ENCODE assay signal across 12 cellular contexts in the genomic region with DNA sequence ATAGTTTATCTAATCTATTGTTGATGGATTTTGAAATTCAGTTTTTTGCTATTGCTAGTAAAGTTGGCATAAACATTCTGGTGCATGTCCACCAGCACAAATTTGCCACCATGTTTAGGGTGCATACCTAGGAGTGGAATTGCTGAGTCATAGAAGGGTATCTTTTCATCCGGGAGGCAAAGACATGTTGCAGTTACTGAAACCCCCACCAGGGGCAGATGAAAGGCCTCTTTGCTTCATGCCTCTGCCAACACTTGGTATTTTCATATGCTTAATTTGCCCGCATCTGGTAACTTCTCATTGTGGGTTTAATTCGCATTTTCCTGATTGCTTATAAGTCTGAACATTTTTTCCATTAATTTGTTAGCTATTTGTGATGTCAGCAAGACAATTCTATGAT. TPM values are rescaled to one million over a fixed set of nuclear protein-coding genes. Genes with fewer than 3 reads are reported as not detected.
A peak's percentile ranks its signal among the peaks of the same experiment; 100 is the strongest.
DNase-seq lines count a peak whose midpoint lies in the region; ATAC-seq and TF ChIP-seq lines count a peak whose summit lies in the region.
"Had no signal": no experiment of that assay in that cellular context is flagged by ENCODE, and none has a peak within 500 bp of the region (broad histone marks: within the 10 kb centered on the region; RNA-seq: fewer than 3 reads in every experiment).

No MANE protein-coding gene starts in this region.

- TF ChIP-seq POLR2A in HCT116 (IDR thresholded peaks at IDR 0.05; ENCODE audit: borderline replicate concordance, extremely low read depth, insufficient read depth, insufficient read length) = no peak

- H3K9me2 ChIP-seq in HCT116 (ENCODE audit: insufficient read depth) = no peaks in the 10 kb centered on the region

- peak in 2 of 3 experiments; percentile 39 to 45; a peak in 3 of 6 replicates for TF ChIP-seq CTCF in HCT116 (IDR thresholded peaks at IDR 0.05 in 2 of 3, conservative IDR thresholded peaks at IDR 0.05 in 1 of 3; ENCODE audit: borderline replicate concordance in 1 of 3, insufficient read depth in 1 of 3, low read depth in 2 of 3, low read length in 2 of 3)

- no peak overlapping the region for H3K4me2 ChIP-seq in HCT116 (ENCODE audit: low read length)

- POLR2A ChIA-PET in HCT116 (lab: Charles Lee) = no interaction called here

- H3K27me3 ChIP-seq in HCT116 (ENCODE audit: insufficient read depth, low read length) = no peaks in the 10 kb centered on the region

- H3K36me3 ChIP-seq in HCT116 (ENCODE audit: control insufficient read depth in 1 of 2, insufficient read depth in 2 of 2, low read length in 2 of 2) = no peaks in the 10 kb centered on the region
- H3K36me3 ChIP-seq: neutrophil had no signal

- TF ChIP-seq RAD21 in HCT116 (IDR thresholded peaks at IDR 0.05; ENCODE audit: low read depth) = no peak

- H4K20me1 ChIP-seq in HCT116 (ENCODE audit: insufficient read depth) = no peaks in the 10 kb centered on the region

- RAD21 ChIA-PET in HCT116 (lab: Charles Lee; ENCODE audit: low non-redundant PET in 1 of 2, low total read pairs in 2 of 2, uncharacterized antibody in 2 of 2, unreplicated experiment in 2 of 2) = no interaction called here

- BruUV-seq in HCT116 (replicated peaks; lab: Mats Ljungman, UMichigan) = no TSS peak

- no peak overlapping the region for H3K27ac ChIP-seq in HCT116 (ENCODE audit: low read depth, low read length)
- H3K27ac ChIP-seq: neutrophil had no signal

- H3K9ac ChIP-seq in HCT116 (ENCODE audit: low read length) = no peak overlapping the region

- no peaks in the 10 kb centered on the region for H3K79me2 ChIP-seq in HCT116 (ENCODE audit: insufficient read depth, low read length)

- in situ Hi-C loops in SK-MEL-5 (cut with HindIII; ENCODE audit: low pct_unique_long_range_greater_than_20kb, low sequenced_read_pairs) = no loop called here

- no peak for ATAC-seq in HCT116
- ATAC-seq: activated naive CD4-positive, alpha-beta T cell treated with anti-CD3 and anti-CD28 coated beads, Interleukin-2, amount 50 U/mL, for 72 hours had no signal

- CTCF ChIA-PET in HCT116 (lab: Charles Lee) = no interaction called here

- H3K4me3 ChIP-seq in HCT116 (replicated peaks in 1 of 2; ENCODE audit: low read depth in 1 of 2, low read length in 2 of 2) = no peak overlapping the region

- DNase-seq in DMS 273 (lab: John Stamatoyannopoulos, UW; ENCODE audit: unreplicated experiment) = peak; percentile 53
- DNase-seq in DMS 273 treated with DMSO at 0.1 percent for 48 hours (lab: John Stamatoyannopoulos, UW) = no peak
- no peak for DNase-seq in HCT116 (ENCODE audit: low read depth, low spot score)
- DNase-seq in SK-MEL-5 (ENCODE audit: low read depth, low spot score) = peak; percentile 42
- DNase-seq in islet precursor cell = peak; percentile 60
- DNase-seq in NCI-H2196 treated with DMSO at 0.1 percent for 48 hours (lab: John Stamatoyannopoulos, UW; ENCODE audit: unreplicated experiment) = no peak
- DNase-seq in DMS79 (lab: John Stamatoyannopoulos, UW) = no peak
- no peak for DNase-seq in NCI-H510A treated with DMSO at 0.1 percent for 48 hours (lab: John Stamatoyannopoulos, UW)
- DNase-seq: NCI-H1092 had no signal

- no peaks in the 10 kb centered on the region for H3K4me1 ChIP-seq in HCT116 (ENCODE audit: control insufficient read depth in 1 of 2, insufficient read depth in 2 of 2, low read length in 2 of 2)

- H3K9me3 ChIP-seq in HCT116 (ENCODE audit: control insufficient read depth in 1 of 2, insufficient read depth in 1 of 2, low read depth in 1 of 2, low read length in 2 of 2) = peaks cover 3 to 15% of the 10 kb centered on the region in 2 experiments; a peak in 2 of 4 replicates
- H3K9me3 ChIP-seq: neutrophil had no signal

- intact Hi-C loops in HCT116 (cut with micrococcal nuclease) = no loop called here

- H2AFZ ChIP-seq in HCT116 (ENCODE audit: low read depth, low read length, poor library complexity, severe bottlenecking) = no peak overlapping the region

TF ChIP-seq in HCT116, 20 proteins besides CTCF, POLR2A, EP300 and RAD21:
- TF ChIP-seq EGR1 (IDR thresholded peaks at IDR 0.05; ENCODE audit: low read depth) (no peak), ZNF274 (IDR thresholded peaks at IDR 0.05; ENCODE audit: low read depth, low read length) (no peak), TCF7L2 (IDR thresholded peaks at IDR 0.05; ENCODE audit: borderline replicate concordance, extremely low read depth, insufficient read depth, insufficient read length) (no peak), EZH2 (IDR thresholded peaks at IDR 0.05) (no peak), YY1 (IDR thresholded peaks at IDR 0.05; ENCODE audit: extremely low read depth, insufficient replicate concordance, low read depth, low read length) (no peak), SRF (IDR thresholded peaks at IDR 0.05; ENCODE audit: low read depth) (no peak), CEBPB (IDR thresholded peaks at IDR 0.05; ENCODE audit: low read depth) (no peak), EZH2phosphoT487 (IDR thresholded peaks at IDR 0.05; ENCODE audit: borderline replicate concordance) (no peak), JUND (IDR thresholded peaks at IDR 0.05) (no peak), FOSL1 (IDR thresholded peaks at IDR 0.05; ENCODE audit: low read depth) (no peak), POLR2AphosphoS5 (IDR thresholded peaks at IDR 0.05; ENCODE audit: low read depth, low read length) (no peak), CBX3 (IDR thresholded peaks at IDR 0.05; ENCODE audit: low read depth) (no peak)
- TF ChIP-seq, protein P1, sequence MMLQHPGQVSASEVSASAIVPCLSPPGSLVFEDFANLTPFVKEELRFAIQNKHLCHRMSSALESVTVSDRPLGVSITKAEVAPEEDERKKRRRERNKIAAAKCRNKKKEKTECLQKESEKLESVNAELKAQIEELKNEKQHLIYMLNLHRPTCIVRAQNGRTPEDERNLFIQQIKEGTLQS (IDR thresholded peaks at IDR 0.05) = no peak
- TF ChIP-seq, protein P2, sequence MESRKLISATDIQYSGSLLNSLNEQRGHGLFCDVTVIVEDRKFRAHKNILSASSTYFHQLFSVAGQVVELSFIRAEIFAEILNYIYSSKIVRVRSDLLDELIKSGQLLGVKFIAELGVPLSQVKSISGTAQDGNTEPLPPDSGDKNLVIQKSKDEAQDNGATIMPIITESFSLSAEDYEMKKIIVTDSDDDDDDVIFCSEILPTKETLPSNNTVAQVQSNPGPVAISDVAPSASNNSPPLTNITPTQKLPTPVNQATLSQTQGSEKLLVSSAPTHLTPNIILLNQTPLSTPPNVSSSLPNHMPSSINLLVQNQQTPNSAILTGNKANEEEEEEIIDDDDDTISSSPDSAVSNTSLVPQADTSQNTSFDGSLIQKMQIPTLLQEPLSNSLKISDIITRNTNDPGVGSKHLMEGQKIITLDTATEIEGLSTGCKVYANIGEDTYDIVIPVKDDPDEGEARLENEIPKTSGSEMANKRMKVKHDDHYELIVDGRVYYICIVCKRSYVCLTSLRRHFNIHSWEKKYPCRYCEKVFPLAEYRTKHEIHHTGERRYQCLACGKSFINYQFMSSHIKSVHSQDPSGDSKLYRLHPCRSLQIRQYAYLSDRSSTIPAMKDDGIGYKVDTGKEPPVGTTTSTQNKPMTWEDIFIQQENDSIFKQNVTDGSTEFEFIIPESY (IDR thresholded peaks at IDR 0.05; ENCODE audit: extremely low read depth, insufficient replicate concordance, low read length) = no peak

RNA-seq across cellular contexts. Expression of gene DCC, which starts 8.2 kb away (rescaled TPM):
- not detected for total RNA-seq in HCT116 (2021; ENCODE audit: unreplicated experiment)
- not detected in 2 replicates for polyA plus RNA-seq in HCT116 (2012)
- 0.08 and 0.43 TPM in 2 replicates for total RNA-seq in SK-MEL-5 (2014; rRNA removed; shearing (Covaris generic))
- polyA plus RNA-seq in SK-MEL-5 (2015; cell fraction: cytosol; rRNA removed) = 0.15 and 0.20 TPM in 2 replicates
- 0.05 and 0.50 TPM in 2 replicates for polyA plus RNA-seq in SK-MEL-5 (2015; cell fraction: nucleus; rRNA removed)
- total RNA-seq: activated naive CD4-positive, alpha-beta T cell treated with anti-CD3 and anti-CD28 coated beads, Interleukin-2, amount 50 U/mL, for 72 hours; fibroblast of villous mesenchyme had no signal

Comparison
In these comparisons a context has a peak if more than half of its experiments do, and no peak if none do; other contexts are left out.
1. DNase-seq: peak in DMS 273 (single experiment), SK-MEL-5 (single experiment) and islet precursor cell (single experiment); none in DMS 273 treated with DMSO at 0.1 percent for 48 hours (single experiment), HCT116 (single experiment), NCI-H2196 treated with DMSO at 0.1 percent for 48 hours (single experiment), DMS79 (single experiment) and NCI-H510A treated with DMSO at 0.1 percent for 48 hours (single experiment).